In genomic region chr19:14530005-14530348, GRCh38 we compare ENCODE assay signal across 8 cellular contexts. TPM values are rescaled to one million over a fixed set of nuclear protein-coding genes. Genes with fewer than 3 reads are reported as not detected.
A peak's percentile ranks its signal among the peaks of the same experiment; 100 is the strongest.
DNase-seq lines count a peak whose midpoint lies in the region; ATAC-seq and TF ChIP-seq lines count a peak whose summit lies in the region.

No MANE protein-coding gene starts in this region.

- peak overlapping the region; percentile 95 for H3K27ac Mint-ChIP-seq in activated CD8-positive, alpha-beta memory T cell treated with anti-CD3 and anti-CD28 coated beads, Interleukin-2, amount 10 ng/mL, durations not matched to agents 7 days and 5 days

- CTCF ChIA-PET in activated CD8-positive, alpha-beta memory T cell treated with anti-CD3 and anti-CD28 coated beads, Interleukin-2, amount 10 ng/mL, durations not matched to agents 7 days and 5 days (lab: Charles Lee) = interaction anchor here (0.8 to 1.5 kb wide), 4 partner anchors 9 to 393 kb away, joined by 3 to 4 read pairs (median 4); partner anchors contain the start of gene ASF1B
- CTCF ChIA-PET in HEK293T (lab: Yijun Ruan, JAX) = no interaction called here

- POLR2A ChIA-PET in HEK293T (lab: Yijun Ruan, JAX) = no interaction called here

- TF ChIP-seq CTCF in WI38 (IDR thresholded peaks at IDR 0.05; ENCODE audit: low read depth, low read length) (no peak), gastroesophageal sphincter (IDR thresholded peaks at IDR 0.05) (no peak)

- H3K4me1 ChIP-seq in gastroesophageal sphincter = peaks cover 0 to 37% (median 10%) of the 10 kb centered on the region in 3 donors
- H3K4me1 ChIP-seq in rectal smooth muscle tissue (ENCODE audit: control insufficient read depth, insufficient read depth, low read length) = no peaks in the 10 kb centered on the region

- 0% methylated on average over 9 to 13 of the region's 18 CpGs for WGBS in gastroesophageal sphincter (ENCODE audit: low coverage in 1 of 2), 2 donors

- H3K4me3 ChIP-seq in WI38 (ENCODE audit: low read depth, low read length) (peak overlapping the region; percentile 97), gastroesophageal sphincter (peak overlapping the region; percentile 36 to 82), rectal smooth muscle tissue (ENCODE audit: low read length) (peak overlapping the region; percentile 92)

- H3K36me3 ChIP-seq in gastroesophageal sphincter (peaks cover 0 to 5% of the 10 kb centered on the region in 2 donors), rectal smooth muscle tissue (ENCODE audit: control insufficient read depth, insufficient read depth, low read length) (no peaks in the 10 kb centered on the region)

- H3K4me3 Mint-ChIP-seq in activated CD8-positive, alpha-beta memory T cell treated with anti-CD3 and anti-CD28 coated beads, Interleukin-2, amount 10 ng/mL, durations not matched to agents 7 days and 5 days = peak overlapping the region; percentile 90

- no peak for TF ChIP-seq EP300 in gastroesophageal sphincter (IDR thresholded peaks at IDR 0.05)

- no peaks in the 10 kb centered on the region for H3K9me3 Mint-ChIP-seq in activated CD8-positive, alpha-beta memory T cell treated with anti-CD3 and anti-CD28 coated beads, Interleukin-2, amount 10 ng/mL, durations not matched to agents 7 days and 5 days (ENCODE audit: low read depth)

- peaks cover 3% of the 10 kb centered on the region for H3K36me3 Mint-ChIP-seq in activated CD8-positive, alpha-beta memory T cell treated with anti-CD3 and anti-CD28 coated beads, Interleukin-2, amount 10 ng/mL, durations not matched to agents 7 days and 5 days

- no peaks in the 10 kb centered on the region for H3K9me3 ChIP-seq in gastroesophageal sphincter

- no peaks in the 10 kb centered on the region for H3K27me3 Mint-ChIP-seq in activated CD8-positive, alpha-beta memory T cell treated with anti-CD3 and anti-CD28 coated beads, Interleukin-2, amount 10 ng/mL, durations not matched to agents 7 days and 5 days

- ATAC-seq in activated CD8-positive, alpha-beta memory T cell treated with anti-CD3 and anti-CD28 coated beads, Interleukin-2, amount 10 ng/mL, durations not matched to agents 7 days and 5 days = no peak
- ATAC-seq in gastroesophageal sphincter (no peak), HG02884 (IDR thresholded peaks at IDR 0.05; ENCODE audit: unreplicated experiment) (no peak)

- no peak for TF ChIP-seq POLR2A in gastroesophageal sphincter (IDR thresholded peaks at IDR 0.05)

- H3K27me3 ChIP-seq in gastroesophageal sphincter = no peaks in the 10 kb centered on the region
- no peaks in the 10 kb centered on the region for H3K27me3 ChIP-seq in rectal smooth muscle tissue (ENCODE audit: control insufficient read depth, insufficient read depth, low read length)

- H3K4me1 Mint-ChIP-seq in activated CD8-positive, alpha-beta memory T cell treated with anti-CD3 and anti-CD28 coated beads, Interleukin-2, amount 10 ng/mL, durations not matched to agents 7 days and 5 days = peaks cover 24% of the 10 kb centered on the region

- H3K27ac ChIP-seq in gastroesophageal sphincter (peak overlapping the region; percentile 50 to 96 (median 95)), rectal smooth muscle tissue (ENCODE audit: low read depth, low read length) (peak overlapping the region; percentile 87)

- DNase-seq in activated CD8-positive, alpha-beta memory T cell treated with anti-CD3 and anti-CD28 coated beads, Interleukin-2, amount 10 ng/mL, durations not matched to agents 7 days and 5 days = no peak
- no peak for DNase-seq in activated CD8-positive, alpha-beta memory T cell treated with anti-CD3 and anti-CD28 coated beads for 24 hours
- DNase-seq in HEK293T (ENCODE audit: extremely low spot score) = no peak
- no peak for DNase-seq in HuH-7.5 (ENCODE audit: low spot score)

- peak overlapping the region; percentile 71 for H3K9ac ChIP-seq in rectal smooth muscle tissue (ENCODE audit: low read length)

TF ChIP-seq in HEK293T, 16 proteins besides CTCF, POLR2A, EP300 and RAD21:
- no peak for TF ChIP-seq FOXA1 (IDR thresholded peaks at IDR 0.05)
- TF ChIP-seq TARDBP (IDR thresholded peaks at IDR 0.05) = no peak
- no peak for TF ChIP-seq SP1 (IDR thresholded peaks at IDR 0.05)
- TF ChIP-seq ZNF384 (IDR thresholded peaks at IDR 0.05) = no peak
- no peak for TF ChIP-seq LEF1 (IDR thresholded peaks at IDR 0.05; ENCODE audit: borderline replicate concordance)
- no peak for TF ChIP-seq SUZ12 (IDR thresholded peaks at IDR 0.05)
- no peak; the same call in 1 of the 2 replicates for TF ChIP-seq L3MBTL2 (conservative IDR thresholded peaks at IDR 0.05)
- TF ChIP-seq NFRKB (IDR thresholded peaks at IDR 0.05) = no peak
- no peak for TF ChIP-seq HDGF (IDR thresholded peaks at IDR 0.05; ENCODE audit: borderline replicate concordance)
- TF ChIP-seq BHLHE40 (IDR thresholded peaks at IDR 0.05; ENCODE audit: borderline replicate concordance) = no peak
- TF ChIP-seq FOXM1 (IDR thresholded peaks at IDR 0.05; ENCODE audit: borderline replicate concordance) = no peak
- TF ChIP-seq FOXK2 (IDR thresholded peaks at IDR 0.05) = no peak
- no peak for TF ChIP-seq ARNT (IDR thresholded peaks at IDR 0.05)
- no peak for TF ChIP-seq CTBP1 (IDR thresholded peaks at IDR 0.05; ENCODE audit: borderline replicate concordance)
- TF ChIP-seq ELF4 (IDR thresholded peaks at IDR 0.05) = no peak
- no peak for TF ChIP-seq PKNOX1 (IDR thresholded peaks at IDR 0.05)

RNA-seq across cellular contexts. Expression of gene TECR, which starts 0.6 kb away (rescaled TPM):
- total RNA-seq in activated CD8-positive, alpha-beta memory T cell treated with anti-CD3 and anti-CD28 coated beads, Interleukin-2, amount 10 ng/mL, durations not matched to agents 7 days and 5 days = 100 to 1,000 TPM; 142 to 176 TPM
- 10 to 100 TPM; 21.3 to 27.2 (median 24.3) TPM for total RNA-seq in gastroesophageal sphincter

RNA-seq across cellular contexts. Expression of gene DNAJB1, which starts 11.8 kb away (rescaled TPM):
- 100 to 1,000 TPM in 1 of 2 experiments, 10 to 100 TPM in 1; 86.0 to 103 TPM for total RNA-seq in activated CD8-positive, alpha-beta memory T cell treated with anti-CD3 and anti-CD28 coated beads, Interleukin-2, amount 10 ng/mL, durations not matched to agents 7 days and 5 days
- 10 to 100 TPM; 59.3 to 72.8 (median 68.2) TPM for total RNA-seq in gastroesophageal sphincter

RNA-seq across cellular contexts. Expression of gene GIPC1, which starts 34.0 kb away (rescaled TPM):
- 10 to 100 TPM; 26.2 to 30.8 TPM for total RNA-seq in activated CD8-positive, alpha-beta memory T cell treated with anti-CD3 and anti-CD28 coated beads, Interleukin-2, amount 10 ng/mL, durations not matched to agents 7 days and 5 days
- total RNA-seq in gastroesophageal sphincter = 100 to 1,000 TPM in 1 of 4 donors, 10 to 100 TPM in 3; 63.8 to 115 (median 78.3) TPM

RNA-seq across cellular contexts. Expression of gene NDUFB7, which starts 41.9 kb away (rescaled TPM):
- 100 to 1,000 TPM; 113 to 129 TPM for total RNA-seq in activated CD8-positive, alpha-beta memory T cell treated with anti-CD3 and anti-CD28 coated beads, Interleukin-2, amount 10 ng/mL, durations not matched to agents 7 days and 5 days
- 100 to 1,000 TPM; 251 to 393 (median 330) TPM for total RNA-seq in gastroesophageal sphincter

RNA-seq across cellular contexts. Expression of gene CLEC17A, which starts 52.9 kb away (rescaled TPM):
- not detected for total RNA-seq in activated CD8-positive, alpha-beta memory T cell treated with anti-CD3 and anti-CD28 coated beads, Interleukin-2, amount 10 ng/mL, durations not matched to agents 7 days and 5 days
- not detected for total RNA-seq in gastroesophageal sphincter

Comparison
In these comparisons a context has a peak if more than half of its experiments do, and no peak if none do; other contexts are left out.
1. RNA of gene TECR, which starts 0.6 kb away (total RNA-seq): 142 to 176 TPM in activated CD8-positive, alpha-beta memory T cell treated with anti-CD3 and anti-CD28 coated beads, Interleukin-2, amount 10 ng/mL, durations not matched to agents 7 days and 5 days; 21.3 to 27.2 TPM in gastroesophageal sphincter; every median in the first group is over 4 times any median in the second.
2. Peak in every context shown above with its lines, with median percentiles within 50 percentile points of each other: H3K4me3 ChIP-seq.